Comparison of ENCODE assay signal across 10 cellular contexts in the genomic region with DNA sequence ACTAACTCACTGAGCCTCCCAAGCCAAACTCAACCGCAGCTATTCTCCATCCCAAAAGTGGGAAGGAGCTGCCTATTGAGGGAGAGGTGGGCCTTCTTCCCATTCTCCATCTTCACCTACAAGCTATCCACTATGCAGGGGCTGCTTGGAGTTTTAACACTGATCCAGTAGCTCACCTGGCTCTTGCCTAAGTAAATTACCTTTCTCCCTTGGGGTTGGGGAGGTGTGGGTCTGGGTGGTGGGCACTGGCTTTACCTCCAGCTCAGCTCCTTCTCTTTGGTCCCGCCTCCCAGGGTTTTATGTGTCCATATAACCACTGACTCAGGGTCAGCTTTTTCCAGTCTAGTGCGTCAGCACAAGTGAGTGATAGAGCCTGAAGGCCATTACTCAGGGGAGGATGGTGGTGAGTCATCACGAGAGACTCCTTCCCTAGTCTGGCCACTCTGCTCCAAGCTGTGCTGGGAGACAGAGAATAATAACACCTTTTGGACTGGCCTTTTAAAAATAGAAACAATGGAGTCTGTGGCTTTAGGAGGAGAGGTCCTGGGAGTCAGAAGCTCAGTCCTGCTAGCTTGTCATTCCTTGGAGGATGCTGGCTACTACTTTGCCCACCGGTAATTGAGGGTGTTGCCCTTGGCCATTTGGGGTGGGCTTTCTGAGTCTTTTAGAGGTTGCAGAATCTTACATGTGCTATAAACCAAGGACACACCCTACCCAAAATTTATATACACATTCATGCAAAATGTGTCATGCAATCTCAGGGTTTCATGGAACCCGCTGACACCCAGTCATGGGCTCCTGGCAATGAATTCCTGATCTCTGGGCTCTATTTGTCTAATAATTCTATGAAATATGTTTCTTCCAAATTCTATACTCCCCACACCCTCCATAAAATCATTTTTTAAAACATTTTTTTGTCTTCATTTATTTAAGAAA. TPM values are rescaled to one million over a fixed set of nuclear protein-coding genes. Genes with fewer than 3 reads are reported as not detected.
DNase-seq lines count a peak whose midpoint lies in the region; ATAC-seq and TF ChIP-seq lines count a peak whose summit lies in the region.
"Had no signal": no experiment of that assay in that cellular context is flagged by ENCODE, and none has a peak within 500 bp of the region (broad histone marks: within the 10 kb centered on the region; RNA-seq: fewer than 3 reads in every experiment).

No MANE protein-coding gene starts in this region.

- no peaks in the 10 kb centered on the region for H3K36me3 ChIP-seq in NT2/D1 (ENCODE audit: insufficient read depth, insufficient read length, low read length)

- TF ChIP-seq CTCF in Calu3 (IDR thresholded peaks at IDR 0.05; ENCODE audit: unreplicated experiment) (no peak), osteocyte (IDR thresholded peaks at IDR 0.05) (no peak)

- H3K9me3 Mint-ChIP-seq in Calu3 (ENCODE audit: low read depth, unreplicated experiment) (no peaks in the 10 kb centered on the region), osteocyte (ENCODE audit: unreplicated experiment) (peaks cover 4% of the 10 kb centered on the region)
- H3K9me3 Mint-ChIP-seq: neural crest cell had no signal

- CTCF ChIA-PET in Calu3 (lab: Charles Lee) = interaction anchor here (0.7 to 1.2 kb wide), 3 partner anchors 24 to 101 kb away, joined by 3 to 4 read pairs (median 4); no protein-coding TSS in a partner anchor

- peak; percentile 79 for DNase-seq in Calu3
- peak; percentile 20 for DNase-seq in NT2/D1 (ENCODE audit: low read depth, low spot score)
- DNase-seq in osteocyte (ENCODE audit: extremely low spot score, unreplicated experiment) = peak; percentile 92
- no peak for DNase-seq in DMS79 treated with DMSO at 0.1 percent for 48 hours (lab: John Stamatoyannopoulos, UW)
- no peak for DNase-seq in activated CD4-positive, alpha-beta T cell treated with anti-CD3 and anti-CD28 coated beads for 48 hours
- no peak for DNase-seq in caudate nucleus (lab: John Stamatoyannopoulos, UW)
- DNase-seq: activated CD8-positive, alpha-beta T cell treated with anti-CD3 and anti-CD28 coated beads for 36 hours had no signal

- no peak overlapping the region for H3K27ac ChIP-seq in caudate nucleus (ENCODE audit: low read depth, low read length)

- no peaks in the 10 kb centered on the region for H3K36me3 Mint-ChIP-seq in Calu3 (ENCODE audit: insufficient read depth, unreplicated experiment)
- H3K36me3 Mint-ChIP-seq in osteocyte (ENCODE audit: unreplicated experiment) = no peaks in the 10 kb centered on the region

- no peaks in the 10 kb centered on the region for H3K27me3 ChIP-seq in NT2/D1 (ENCODE audit: insufficient read depth, insufficient read length)

- H3K4me1 Mint-ChIP-seq in Calu3 (ENCODE audit: low read depth, unreplicated experiment) (peaks cover 9% of the 10 kb centered on the region), osteocyte (ENCODE audit: unreplicated experiment) (peaks cover 19% of the 10 kb centered on the region)
- H3K4me1 Mint-ChIP-seq: neural crest cell had no signal

- H3K4me3 Mint-ChIP-seq in Calu3 (ENCODE audit: low read depth, unreplicated experiment) (peak overlapping the region; percentile 19), osteocyte (ENCODE audit: unreplicated experiment) (peak overlapping the region; percentile 33)
- H3K4me3 Mint-ChIP-seq: activated CD8-positive, alpha-beta T cell treated with anti-CD3 and anti-CD28 coated beads for 36 hours; neural crest cell had no signal

- peak; percentile 99 for ATAC-seq in esophagus mucosa
- no peak for ATAC-seq in GM18502 (IDR thresholded peaks at IDR 0.05; ENCODE audit: poor library complexity, unreplicated experiment)
- ATAC-seq: activated CD8-positive, alpha-beta T cell treated with anti-CD3 and anti-CD28 coated beads for 36 hours had no signal

- no peak overlapping the region for H3K4me3 ChIP-seq in NT2/D1 (ENCODE audit: insufficient read length, low read depth)

- intact Hi-C loops in Calu3 (cut with micrococcal nuclease; ENCODE audit: unreplicated experiment) = no loop called here

- H3K4me1 ChIP-seq in NT2/D1 (ENCODE audit: insufficient read depth, insufficient read length) = no peaks in the 10 kb centered on the region

- H3K27ac Mint-ChIP-seq in Calu3 (ENCODE audit: unreplicated experiment) = peak overlapping the region; percentile 86
- H3K27ac Mint-ChIP-seq in osteocyte (ENCODE audit: unreplicated experiment) = peak overlapping the region; percentile 98
- H3K27ac Mint-ChIP-seq: activated CD8-positive, alpha-beta T cell treated with anti-CD3 and anti-CD28 coated beads for 36 hours had no signal

- H3K9ac ChIP-seq in NT2/D1 (ENCODE audit: insufficient read length, low read depth) = no peak overlapping the region

- no TSS peak for BruUV-seq in Calu3 (replicated peaks; lab: Mats Ljungman, UMichigan)

- no peaks in the 10 kb centered on the region for H3K9me3 ChIP-seq in NT2/D1 (ENCODE audit: insufficient read depth, low read length)

- peaks cover 22% of the 10 kb centered on the region for H3K27me3 Mint-ChIP-seq in Calu3 (ENCODE audit: unreplicated experiment)
- H3K27me3 Mint-ChIP-seq in osteocyte (ENCODE audit: unreplicated experiment) = no peaks in the 10 kb centered on the region
- H3K27me3 Mint-ChIP-seq: activated CD8-positive, alpha-beta T cell treated with anti-CD3 and anti-CD28 coated beads for 36 hours had no signal

RNA-seq across cellular contexts. Expression of gene ATP6V1G1, which starts 35.6 kb away (rescaled TPM):
- 50.1 and 59.5 TPM in 2 replicates for total RNA-seq in Calu3 (2022)
- 92.4 TPM for total RNA-seq in esophagus mucosa
- 118 and 123 TPM in 2 replicates for total RNA-seq in osteocyte

RNA-seq across cellular contexts. Expression of gene WHRN, which starts 46.7 kb away (rescaled TPM):
- 3.6 and 4.9 TPM in 2 replicates for total RNA-seq in Calu3 (2022)
- total RNA-seq in esophagus mucosa = 3.4 TPM
- 11.0 and 12.0 TPM in 2 replicates for total RNA-seq in osteocyte

RNA-seq across cellular contexts. Expression of gene TMEM268, which starts 59.1 kb away (rescaled TPM):
- total RNA-seq in Calu3 (2022) = 6.2 and 7.0 TPM in 2 replicates
- 4.5 TPM for total RNA-seq in esophagus mucosa
- total RNA-seq in osteocyte = 15.9 and 16.1 TPM in 2 replicates

Comparison
In these comparisons a context has a peak if more than half of its experiments do, and no peak if none do; other contexts are left out.
1. DNase-seq: peak in Calu3 (single experiment), NT2/D1 (single experiment) and osteocyte (single experiment); none in DMS79 treated with DMSO at 0.1 percent for 48 hours (single experiment), activated CD4-positive, alpha-beta T cell treated with anti-CD3 and anti-CD28 coated beads for 48 hours (single experiment) and caudate nucleus (0 of 61).